ENCODE assay signal across 9 cellular contexts in genomic region chrX:20205927-20206708, GRCh38.
DNase-seq lines count a peak whose midpoint lies in the region; ATAC-seq, FAIRE-seq and TF ChIP-seq lines count a peak whose summit lies in the region.
"Had no signal": no experiment of that assay in that cellular context is flagged by ENCODE, and none has a peak within 500 bp of the region (broad histone marks: within the 10 kb centered on the region; RNA-seq: fewer than 3 reads in every experiment).

No MANE protein-coding gene starts in this region.

- no peak overlapping the region for H2AFZ ChIP-seq in HepG2 (ENCODE audit: low read length)

- H3K27ac ChIP-seq in HepG2 (ENCODE audit: extremely low read length, insufficient read depth, low read length): no peak overlapping the region
- H3K27ac ChIP-seq: thyroid gland had no signal

- peaks cover 7 to 43% of the 10 kb centered on the region in 2 experiments; a peak in 4 of 5 replicates for H3K36me3 ChIP-seq in HepG2 (replicated peaks in 1 of 2; ENCODE audit: control insufficient read depth in 1 of 2, insufficient read depth in 2 of 2, low read length in 2 of 2)

- TF ChIP-seq EP300 in HepG2 (IDR thresholded peaks at IDR 0.05; ENCODE audit: low read depth in 2 of 2, low read length in 2 of 2) (no peak), HepG2 (CRISPR knock-in tag; IDR thresholded peaks at IDR 0.05; ENCODE audit: borderline replicate concordance) (no peak)

- no peak overlapping the region for H3K4me2 ChIP-seq in HepG2 (ENCODE audit: low read depth, low read length)

- TF ChIP-seq RAD21 in HepG2 (CRISPR knock-in tag; IDR thresholded peaks at IDR 0.05): no peak

- H4K20me1 ChIP-seq in HepG2 (ENCODE audit: insufficient read depth, low read length): peaks cover 22% of the 10 kb centered on the region; the same call in 1 of the 2 replicates

- WGBS in HepG2 (ENCODE audit: low lambda C conversion rate): 92% methylated on average over 3 of the region's 4 CpGs

- no peak overlapping the region for H3K9ac ChIP-seq in HepG2 (ENCODE audit: insufficient read depth, low read depth, low read length)

- POLR2A ChIA-PET in HepG2 (lab: Yijun Ruan, JAX): no interaction called here

- CTCF ChIA-PET in HepG2 (lab: Yijun Ruan, JAX; ENCODE audit: low intra/inter-chr PET ratio, low total read pairs): no interaction called here

- peaks cover 55% of the 10 kb centered on the region for H3K79me2 ChIP-seq in HepG2 (ENCODE audit: insufficient read depth, low read length)

- H3K4me3 ChIP-seq in HepG2 (replicated peaks in 1 of 3; ENCODE audit: insufficient read depth in 1 of 3, low read depth in 2 of 3, low read length in 3 of 3): no peak overlapping the region
- H3K4me3 ChIP-seq: thyroid gland had no signal

- TSS peak; percentile 13 for BruUV-seq in HepG2 (replicated peaks; lab: Mats Ljungman, UMichigan)

- peak; percentile 94 for ATAC-seq in GM18517 (IDR thresholded peaks at IDR 0.05; ENCODE audit: unreplicated experiment)
- ATAC-seq in GM21515 (IDR thresholded peaks at IDR 0.05; ENCODE audit: unreplicated experiment): peak; percentile 81
- ATAC-seq in HG03342 (IDR thresholded peaks at IDR 0.05; ENCODE audit: unreplicated experiment): peak; percentile 82
- ATAC-seq in HepG2: peak; percentile 75

- TF ChIP-seq CTCF in HepG2 (CRISPR knock-in tag; IDR thresholded peaks at IDR 0.05): no peak

- DNase-seq in HepG2 (ENCODE audit: low spot score) (no peak), frontal cortex (ENCODE audit: low spot score in 2 of 2) (no peak), SKM-1 treated with dmso at 0.1 percent for 144 hours (lab: John Stamatoyannopoulos, UW; ENCODE audit: unreplicated experiment) (no peak), NCI-H524 (lab: John Stamatoyannopoulos, UW) (no peak)
- DNase-seq: KG1, thyroid gland had no signal

- intact Hi-C loops in HepG2 (cut with micrococcal nuclease; ENCODE audit: unreplicated experiment): no loop called here

- FAIRE-seq in HepG2 (lab: Jason Lieb, UNC) (no peak), frontal cortex (lab: Jason Lieb, UNC) (no peak)

- no peaks in the 10 kb centered on the region for H3K9me3 ChIP-seq in HepG2 (ENCODE audit: low read length)
- H3K9me3 ChIP-seq: thyroid gland had no signal

- peaks cover 42% of the 10 kb centered on the region for H3K4me1 ChIP-seq in HepG2 (ENCODE audit: insufficient read depth, low read length)
- H3K4me1 ChIP-seq: thyroid gland had no signal

- H3K27me3 ChIP-seq in HepG2 (ENCODE audit: control insufficient read depth in 1 of 2, insufficient read depth in 2 of 2, low read length in 2 of 2): no peaks in the 10 kb centered on the region
- H3K27me3 ChIP-seq: thyroid gland had no signal

- in situ Hi-C loops in HepG2 (cut with HindIII; ENCODE audit: extremely low pct_ligation_motif_present, low pct_unique_long_range_greater_than_20kb): no loop called here

- TF ChIP-seq POLR2A in HepG2 (IDR thresholded peaks at IDR 0.05; ENCODE audit: insufficient read depth in 1 of 2, low read depth in 2 of 2, low read length in 2 of 2): no peak

TF ChIP-seq in HepG2, 621 proteins besides CTCF, POLR2A, EP300 and RAD21:
- TF ChIP-seq ZNF138 (CRISPR knock-in tag; IDR thresholded peaks at IDR 0.05; ENCODE audit: low read depth) (no peak), POLR2G (IDR thresholded peaks at IDR 0.05; ENCODE audit: low read depth, low read length) (peak; percentile 35; the same call in 1 of the 2 replicates)
